ENCODE assay signal across 17 cellular contexts in genomic region chr4:10670346-10670745, GRCh38. TPM values are rescaled to one million over a fixed set of nuclear protein-coding genes. Genes with fewer than 3 reads are reported as not detected.
DNase-seq lines count a peak whose midpoint lies in the region; ATAC-seq lines count a peak whose summit lies in the region.
"Had no signal": no experiment of that assay in that cellular context is flagged by ENCODE, and none has a peak within 500 bp of the region (broad histone marks: within the 10 kb centered on the region; RNA-seq: fewer than 3 reads in every experiment).

No MANE protein-coding gene starts in this region.

- in situ Hi-C loops in G401 (cut with HindIII; ENCODE audit: low sequenced_read_pairs): no loop called here

- intact Hi-C loops in activated CD4-positive, alpha-beta memory T cell treated with anti-CD3 and anti-CD28 coated beads for 36 hours (cut with micrococcal nuclease): loop anchor here (5.0 kb wide), 1 partner anchor 62 kb away; no protein-coding TSS in a partner anchor

- no peak for ATAC-seq in CD4-positive, CD25-positive, alpha-beta regulatory T cell (ENCODE audit: low read depth in 2 of 2)
- ATAC-seq: HepG2 had no signal

- CTCF ChIA-PET in activated CD4-positive, alpha-beta memory T cell treated with anti-CD3 and anti-CD28 coated beads for 36 hours (lab: Charles Lee): no interaction called here

- no peaks in the 10 kb centered on the region for H3K27me3 ChIP-seq in CD4-positive, CD25-positive, alpha-beta regulatory T cell (ENCODE audit: control insufficient read depth, insufficient read depth, low read length)
- H3K27me3 ChIP-seq: BLaER1 treated with 17β-estradiol and CSF1 and Interleukin-3, amounts not matched to agents 10 nM and 100 nM had no signal

- no peak overlapping the region for H3K4me3 Mint-ChIP-seq in CD4-positive, CD25-positive, alpha-beta regulatory T cell
- H3K4me3 Mint-ChIP-seq in activated CD4-positive, alpha-beta memory T cell treated with anti-CD3 and anti-CD28 coated beads for 36 hours: no peak overlapping the region
- H3K4me3 Mint-ChIP-seq: B cell had no signal

- H3K9me3 ChIP-seq in CD4-positive, CD25-positive, alpha-beta regulatory T cell (ENCODE audit: control insufficient read depth in 2 of 2, low read length in 2 of 2): no peaks in the 10 kb centered on the region
- H3K9me3 ChIP-seq: Caco-2, HAP-1 had no signal

- H3K4me1 ChIP-seq in CD4-positive, CD25-positive, alpha-beta regulatory T cell (ENCODE audit: control insufficient read depth, insufficient read depth, low read length, poor library complexity, severe bottlenecking): peaks cover 22% of the 10 kb centered on the region
- H3K4me1 ChIP-seq: HAP-1 had no signal

- no peaks in the 10 kb centered on the region for H3K36me3 Mint-ChIP-seq in CD4-positive, CD25-positive, alpha-beta regulatory T cell
- no peaks in the 10 kb centered on the region for H3K36me3 Mint-ChIP-seq in activated CD4-positive, alpha-beta memory T cell treated with anti-CD3 and anti-CD28 coated beads for 36 hours

- peak overlapping the region; percentile 65 to 93 (median 77) for H3K27ac Mint-ChIP-seq in CD4-positive, CD25-positive, alpha-beta regulatory T cell
- no peak overlapping the region for H3K27ac Mint-ChIP-seq in activated CD4-positive, alpha-beta memory T cell treated with anti-CD3 and anti-CD28 coated beads for 36 hours
- H3K27ac Mint-ChIP-seq: B cell had no signal

- POLR2A ChIA-PET in activated CD4-positive, alpha-beta memory T cell treated with anti-CD3 and anti-CD28 coated beads for 36 hours (lab: Charles Lee): no interaction called here

- peak overlapping the region; percentile 84 for H3K27ac ChIP-seq in CD4-positive, CD25-positive, alpha-beta regulatory T cell (ENCODE audit: insufficient read depth, low read length, poor library complexity, severe bottlenecking)
- H3K27ac ChIP-seq: BLaER1 treated with 17β-estradiol and CSF1 and Interleukin-3, amounts not matched to agents 10 nM and 100 nM; GM23248 had no signal

- H3K9me3 Mint-ChIP-seq in CD4-positive, CD25-positive, alpha-beta regulatory T cell: no peaks in the 10 kb centered on the region
- H3K9me3 Mint-ChIP-seq in activated CD4-positive, alpha-beta memory T cell treated with anti-CD3 and anti-CD28 coated beads for 36 hours: no peaks in the 10 kb centered on the region

- H3K4me1 Mint-ChIP-seq in CD4-positive, CD25-positive, alpha-beta regulatory T cell: peaks cover 12 to 49% (median 24%) of the 10 kb centered on the region in 4 donors
- peaks cover 6% of the 10 kb centered on the region for H3K4me1 Mint-ChIP-seq in activated CD4-positive, alpha-beta memory T cell treated with anti-CD3 and anti-CD28 coated beads for 36 hours (ENCODE audit: low read depth)

- no peak for DNase-seq in CD4-positive, CD25-positive, alpha-beta regulatory T cell
- DNase-seq in G401 (ENCODE audit: low spot score) (peak; percentile 69), NCI-H69 (lab: John Stamatoyannopoulos, UW) (peak; percentile 2), cerebellum (ENCODE audit: low spot score) (peak; percentile 30), amniotic stem cell (lab: John Stamatoyannopoulos, UW) (no peak), DMS 273 (lab: John Stamatoyannopoulos, UW; ENCODE audit: unreplicated experiment) (no peak)
- DNase-seq in activated CD4-positive, alpha-beta memory T cell treated with anti-CD3 and anti-CD28 coated beads for 36 hours: no peak
- DNase-seq: Caco-2, DMS153, DMS79 treated with DMSO at 0.1 percent for 48 hours, GM23248 had no signal

- no peak overlapping the region for H3K4me3 ChIP-seq in CD4-positive, CD25-positive, alpha-beta regulatory T cell (ENCODE audit: low read depth, low read length)
- H3K4me3 ChIP-seq: BLaER1 treated with 17β-estradiol and CSF1 and Interleukin-3, amounts not matched to agents 10 nM and 100 nM; GM23248; HAP-1 had no signal

- no peaks in the 10 kb centered on the region for H3K27me3 Mint-ChIP-seq in CD4-positive, CD25-positive, alpha-beta regulatory T cell
- no peaks in the 10 kb centered on the region for H3K27me3 Mint-ChIP-seq in activated CD4-positive, alpha-beta memory T cell treated with anti-CD3 and anti-CD28 coated beads for 36 hours
- H3K27me3 Mint-ChIP-seq: B cell had no signal

- no peaks in the 10 kb centered on the region for H3K36me3 ChIP-seq in CD4-positive, CD25-positive, alpha-beta regulatory T cell (ENCODE audit: control insufficient read depth, insufficient read depth, low read length)
- H3K36me3 ChIP-seq: BLaER1 treated with 17β-estradiol and CSF1 and Interleukin-3, amounts not matched to agents 10 nM and 100 nM; HAP-1 had no signal

RNA-seq across cellular contexts. Expression of gene CLNK, which starts 14.2 kb away (rescaled TPM):
- total RNA-seq in CD4-positive, CD25-positive, alpha-beta regulatory T cell: 0.67 TPM
- 1 to 10 TPM; 1.8 to 4.5 (median 2.5) TPM for polyA plus RNA-seq in CD4-positive, CD25-positive, alpha-beta regulatory T cell
- total RNA-seq in G401 (2014; rRNA removed; shearing (Covaris generic)): not detected in 2 replicates
- total RNA-seq in cerebellum: not detected
- total RNA-seq in activated CD4-positive, alpha-beta memory T cell treated with anti-CD3 and anti-CD28 coated beads for 36 hours: not detected
- total RNA-seq: A172, Caco-2, GM23248, H4, HepG2 had no signal
- polyA plus RNA-seq: GM23248, HepG2 had no signal

Comparison
In these comparisons a context has a peak if more than half of its experiments do, and no peak if none do; other contexts are left out.
1. DNase-seq: peak in G401 (single experiment), NCI-H69 (single experiment) and cerebellum (single experiment); none in CD4-positive, CD25-positive, alpha-beta regulatory T cell (0 of 3), amniotic stem cell (single experiment), activated CD4-positive, alpha-beta memory T cell treated with anti-CD3 and anti-CD28 coated beads for 36 hours (single experiment) and DMS 273 (single experiment).